ENCODE assay signal across 33 cellular contexts in genomic region chr6:157217198-157217893, GRCh38.
DNase-seq lines count a peak whose midpoint lies in the region; ATAC-seq and TF ChIP-seq lines count a peak whose summit lies in the region.
"Had no signal": no experiment of that assay in that cellular context is flagged by ENCODE, and none has a peak within 500 bp of the region (broad histone marks: within the 10 kb centered on the region; RNA-seq: fewer than 3 reads in every experiment).

No MANE protein-coding gene starts in this region.

- H2AFZ ChIP-seq in neuronal stem cell (ENCODE audit: low read length), result no peak overlapping the region
- H2AFZ ChIP-seq: GM23338 had no signal

- H3K23ac ChIP-seq in neuronal stem cell (ENCODE audit: low read depth, low read length, poor library complexity), result peak overlapping the region; percentile 36

- no peak overlapping the region for H2BK5ac ChIP-seq in neuronal stem cell (ENCODE audit: low read length)

- H3K27me3 Mint-ChIP-seq in activated T-cell treated with anti-CD3 and anti-CD28 coated beads, Interleukin-2, amount 50 U/mL, for 24 hours, result peaks cover under 1% of the 10 kb centered on the region
- H3K27me3 Mint-ChIP-seq in natural killer cell treated with Interleukin-12 subunit alpha and Interleukin-12 subunit beta and Interleukin-15 and Interleukin-18, amount 100 ng/mL, for 72 hours, result peaks cover 0 to under 1% of the 10 kb centered on the region in 2 donors
- peaks cover 2 to 4% of the 10 kb centered on the region in 2 donors for H3K27me3 Mint-ChIP-seq in natural killer cell (ENCODE audit: low read depth in 2 of 2)

- no peak overlapping the region for H3K18ac ChIP-seq in neuronal stem cell (ENCODE audit: low read length)

- DNase-seq in activated T-cell treated with anti-CD3 and anti-CD28 coated beads, Interleukin-2, amount 50 U/mL, for 24 hours, result peak; percentile 25
- DNase-seq in activated T-cell treated with anti-CD3 and anti-CD28 coated beads, Interleukin-2, amount 50 U/mL, for 48 hours, result no peak
- DNase-seq in natural killer cell treated with Interleukin-12 subunit alpha and Interleukin-12 subunit beta and Interleukin-15 and Interleukin-18, amount 100 ng/mL, for 72 hours (ENCODE audit: low spot score), result peak; percentile 54
- DNase-seq in natural killer cell, result no peak
- DNase-seq in neuronal stem cell (ENCODE audit: low spot score), result no peak
- DNase-seq in activated effector memory CD4-positive, alpha-beta T cell treated with anti-CD3 and anti-CD28 coated beads, Interleukin-2, amount 50 U/mL, for 16 hours, result no peak
- no peak for DNase-seq in sciatic nerve (ENCODE audit: low spot score)
- no peak for DNase-seq in globus pallidus (ENCODE audit: low spot score)
- DNase-seq: 8988T; ACHN; BE2C; CD8-positive, alpha-beta memory T cell; DMS 273 treated with DMSO at 0.1 percent for 48 hours; DMS79; EL; GDM1; HFFc6; NCI-H1048; NCI-H1417; NCI-H1694; NCI-H2081; NCI-H226; NCI-H510A; NCI-H69; SIG-M5 had no signal

- TF ChIP-seq CTCF in natural killer cell (IDR thresholded peaks at IDR 0.05), result no peak

- no peak overlapping the region for H4K91ac ChIP-seq in neuronal stem cell (ENCODE audit: low read depth, low read length, poor library complexity)

- no peak overlapping the region for H3K9ac ChIP-seq in neuronal stem cell (ENCODE audit: low read depth, low read length, poor library complexity)
- H3K9ac ChIP-seq: KMS-11 had no signal

- H3K79me1 ChIP-seq in neuronal stem cell (ENCODE audit: low read depth, low read length), result peaks cover 3% of the 10 kb centered on the region

- H2BK15ac ChIP-seq in neuronal stem cell (ENCODE audit: low read length), result no peak overlapping the region

- H3K27ac Mint-ChIP-seq in activated T-cell treated with anti-CD3 and anti-CD28 coated beads, Interleukin-2, amount 50 U/mL, for 24 hours, result no peak overlapping the region
- no peak overlapping the region for H3K27ac Mint-ChIP-seq in natural killer cell treated with Interleukin-12 subunit alpha and Interleukin-12 subunit beta and Interleukin-15 and Interleukin-18, amount 100 ng/mL, for 72 hours
- H3K27ac Mint-ChIP-seq in natural killer cell, result no peak overlapping the region
- H3K27ac Mint-ChIP-seq: CD14-positive monocyte; CD8-positive, alpha-beta memory T cell; GM23338; HFFc6; IgD-negative memory B cell had no signal

- H3K36me3 ChIP-seq in neuronal stem cell (replicated peaks in 1 of 2; ENCODE audit: control insufficient read depth in 2 of 2, insufficient read depth in 2 of 2, low read length in 2 of 2), result peaks cover 2% of the 10 kb centered on the region in 2 donors
- H3K36me3 ChIP-seq: BE2C, HAP-1 had no signal

- H3K4me3 Mint-ChIP-seq in activated T-cell treated with anti-CD3 and anti-CD28 coated beads, Interleukin-2, amount 50 U/mL, for 24 hours, result no peak overlapping the region
- no peak overlapping the region for H3K4me3 Mint-ChIP-seq in natural killer cell treated with Interleukin-12 subunit alpha and Interleukin-12 subunit beta and Interleukin-15 and Interleukin-18, amount 100 ng/mL, for 72 hours
- H3K4me3 Mint-ChIP-seq in natural killer cell, result no peak overlapping the region
- H3K4me3 Mint-ChIP-seq: CD14-positive monocyte; CD8-positive, alpha-beta memory T cell; GM23338; HFFc6 had no signal

- H3K4me3 ChIP-seq in neuronal stem cell (ENCODE audit: low read length in 2 of 2), result no peak overlapping the region
- H3K4me3 ChIP-seq: GM12878, GM23338, HAP-1 had no signal

- peak overlapping the region; percentile 43 for H3K14ac ChIP-seq in neuronal stem cell (ENCODE audit: low read length)

- H3K4ac ChIP-seq in neuronal stem cell (ENCODE audit: low read length), result no peak overlapping the region

- H3K4me1 ChIP-seq in neuronal stem cell (ENCODE audit: control insufficient read depth in 2 of 2, insufficient read depth in 1 of 2, low read depth in 1 of 2, low read length in 2 of 2), result peaks cover 0 to 3% of the 10 kb centered on the region in 2 donors
- H3K4me1 ChIP-seq: BE2C had no signal

- H3K9me3 ChIP-seq in neuronal stem cell (replicated peaks in 1 of 2; ENCODE audit: control insufficient read depth in 2 of 2, insufficient read depth in 1 of 2, low read depth in 1 of 2, low read length in 2 of 2), result peaks cover 0 to 4% of the 10 kb centered on the region in 2 donors
- H3K9me3 ChIP-seq: BE2C, HAP-1 had no signal

- H2BK12ac ChIP-seq in neuronal stem cell (ENCODE audit: low read length), result no peak overlapping the region

- intact Hi-C loops in natural killer cell (cut with micrococcal nuclease), result no loop called here
- intact Hi-C loops in sciatic nerve (cut with DNase I), result no loop called here

- no peak for ATAC-seq in natural killer cell treated with Interleukin-12 subunit alpha and Interleukin-12 subunit beta and Interleukin-15 and Interleukin-18, amount 100 ng/mL, for 72 hours
- ATAC-seq in natural killer cell (no peak), sciatic nerve (no peak)
- ATAC-seq: GM12878, GM23338, Panc1 had no signal

- H2AK5ac ChIP-seq in neuronal stem cell (ENCODE audit: low read depth, low read length), result peak overlapping the region; percentile 67

- H3K9me3 Mint-ChIP-seq in activated T-cell treated with anti-CD3 and anti-CD28 coated beads, Interleukin-2, amount 50 U/mL, for 24 hours, result no peaks in the 10 kb centered on the region
- no peaks in the 10 kb centered on the region for H3K9me3 Mint-ChIP-seq in natural killer cell treated with Interleukin-12 subunit alpha and Interleukin-12 subunit beta and Interleukin-15 and Interleukin-18, amount 100 ng/mL, for 72 hours
- no peaks in the 10 kb centered on the region for H3K9me3 Mint-ChIP-seq in natural killer cell
- H3K9me3 Mint-ChIP-seq: CD8-positive, alpha-beta memory T cell; GM23338; HFFc6; IgD-negative memory B cell had no signal

- peak overlapping the region; percentile 92 for H2BK120ac ChIP-seq in neuronal stem cell (ENCODE audit: low read depth, low read length)

- H3K4me1 Mint-ChIP-seq in activated T-cell treated with anti-CD3 and anti-CD28 coated beads, Interleukin-2, amount 50 U/mL, for 24 hours (ENCODE audit: low read depth), result peaks cover 21% of the 10 kb centered on the region
- H3K4me1 Mint-ChIP-seq in natural killer cell treated with Interleukin-12 subunit alpha and Interleukin-12 subunit beta and Interleukin-15 and Interleukin-18, amount 100 ng/mL, for 72 hours (ENCODE audit: low read depth in 2 of 2), result peaks cover 9% of the 10 kb centered on the region in 2 donors
- peaks cover 8 to 16% of the 10 kb centered on the region in 2 donors for H3K4me1 Mint-ChIP-seq in natural killer cell

- WGBS in neuronal stem cell (ENCODE audit: extremely low coverage in 2 of 2, insufficient read length in 2 of 2, insufficient replicate concordance in 1 of 2), 2 donors, result no CpG with 5 or more reads among the region's 20 CpGs

- no peak overlapping the region for H3K27ac ChIP-seq in neuronal stem cell (replicated peaks; ENCODE audit: low read length)
- H3K27ac ChIP-seq: KMS-11, RWPE1 had no signal

- H4K8ac ChIP-seq in neuronal stem cell (ENCODE audit: low read depth, low read length), result no peak overlapping the region

- no peaks in the 10 kb centered on the region for H3K36me3 Mint-ChIP-seq in activated T-cell treated with anti-CD3 and anti-CD28 coated beads, Interleukin-2, amount 50 U/mL, for 24 hours (ENCODE audit: low read depth)
- H3K36me3 Mint-ChIP-seq in natural killer cell treated with Interleukin-12 subunit alpha and Interleukin-12 subunit beta and Interleukin-15 and Interleukin-18, amount 100 ng/mL, for 72 hours, result no peaks in the 10 kb centered on the region
- H3K36me3 Mint-ChIP-seq in natural killer cell, result no peaks in the 10 kb centered on the region

- H3K4me2 ChIP-seq in neuronal stem cell (ENCODE audit: insufficient read depth, low read length, poor library complexity, severe bottlenecking), result no peak overlapping the region
- H3K4me2 ChIP-seq: GM23338, KMS-11 had no signal

- H3K27me3 ChIP-seq in neuronal stem cell (ENCODE audit: control insufficient read depth in 3 of 3, insufficient read depth in 3 of 3, low read depth in 1 of 3, low read length in 3 of 3), result no peaks in the 10 kb centered on the region
- H3K27me3 ChIP-seq: BE2C had no signal

Comparison
In these comparisons a context has a peak if more than half of its experiments do, and no peak if none do; other contexts are left out.
1. DNase-seq: peak in activated T-cell treated with anti-CD3 and anti-CD28 coated beads, Interleukin-2, amount 50 U/mL, for 24 hours (single experiment) and natural killer cell treated with Interleukin-12 subunit alpha and Interleukin-12 subunit beta and Interleukin-15 and Interleukin-18, amount 100 ng/mL, for 72 hours (single experiment); none in activated T-cell treated with anti-CD3 and anti-CD28 coated beads, Interleukin-2, amount 50 U/mL, for 48 hours (0 of 2), natural killer cell (single experiment), neuronal stem cell (single experiment), activated effector memory CD4-positive, alpha-beta T cell treated with anti-CD3 and anti-CD28 coated beads, Interleukin-2, amount 50 U/mL, for 16 hours (single experiment), sciatic nerve (single experiment) and globus pallidus (single experiment).